Comparison of ENCODE assay signal across 1 cellular context in the genomic region with DNA sequence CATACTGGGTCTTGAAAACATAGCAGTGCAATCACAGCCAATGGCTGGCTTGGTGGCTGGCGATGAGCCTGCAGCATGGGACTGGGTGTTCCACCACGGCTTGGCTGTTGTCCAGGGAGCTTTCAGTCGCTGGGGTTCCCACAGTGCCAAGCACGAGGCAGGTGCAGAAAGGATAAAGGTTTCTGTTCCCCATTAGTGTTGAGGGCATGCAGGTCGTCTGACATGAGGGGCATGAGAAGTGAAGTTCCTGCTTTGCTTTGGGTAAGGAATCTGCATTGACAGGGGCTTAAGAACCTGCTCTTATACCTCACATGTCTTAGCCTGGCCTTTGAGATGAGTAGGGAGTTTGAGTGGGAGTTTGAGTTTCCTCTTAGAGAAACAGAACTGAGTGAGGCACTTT.
TF ChIP-seq lines count a peak whose summit lies in the region.

No MANE protein-coding gene starts in this region.

TF ChIP-seq in GM12878, 131 proteins besides CTCF, POLR2A, EP300 and RAD21 (continued from another document):
- TF ChIP-seq, protein P1, sequence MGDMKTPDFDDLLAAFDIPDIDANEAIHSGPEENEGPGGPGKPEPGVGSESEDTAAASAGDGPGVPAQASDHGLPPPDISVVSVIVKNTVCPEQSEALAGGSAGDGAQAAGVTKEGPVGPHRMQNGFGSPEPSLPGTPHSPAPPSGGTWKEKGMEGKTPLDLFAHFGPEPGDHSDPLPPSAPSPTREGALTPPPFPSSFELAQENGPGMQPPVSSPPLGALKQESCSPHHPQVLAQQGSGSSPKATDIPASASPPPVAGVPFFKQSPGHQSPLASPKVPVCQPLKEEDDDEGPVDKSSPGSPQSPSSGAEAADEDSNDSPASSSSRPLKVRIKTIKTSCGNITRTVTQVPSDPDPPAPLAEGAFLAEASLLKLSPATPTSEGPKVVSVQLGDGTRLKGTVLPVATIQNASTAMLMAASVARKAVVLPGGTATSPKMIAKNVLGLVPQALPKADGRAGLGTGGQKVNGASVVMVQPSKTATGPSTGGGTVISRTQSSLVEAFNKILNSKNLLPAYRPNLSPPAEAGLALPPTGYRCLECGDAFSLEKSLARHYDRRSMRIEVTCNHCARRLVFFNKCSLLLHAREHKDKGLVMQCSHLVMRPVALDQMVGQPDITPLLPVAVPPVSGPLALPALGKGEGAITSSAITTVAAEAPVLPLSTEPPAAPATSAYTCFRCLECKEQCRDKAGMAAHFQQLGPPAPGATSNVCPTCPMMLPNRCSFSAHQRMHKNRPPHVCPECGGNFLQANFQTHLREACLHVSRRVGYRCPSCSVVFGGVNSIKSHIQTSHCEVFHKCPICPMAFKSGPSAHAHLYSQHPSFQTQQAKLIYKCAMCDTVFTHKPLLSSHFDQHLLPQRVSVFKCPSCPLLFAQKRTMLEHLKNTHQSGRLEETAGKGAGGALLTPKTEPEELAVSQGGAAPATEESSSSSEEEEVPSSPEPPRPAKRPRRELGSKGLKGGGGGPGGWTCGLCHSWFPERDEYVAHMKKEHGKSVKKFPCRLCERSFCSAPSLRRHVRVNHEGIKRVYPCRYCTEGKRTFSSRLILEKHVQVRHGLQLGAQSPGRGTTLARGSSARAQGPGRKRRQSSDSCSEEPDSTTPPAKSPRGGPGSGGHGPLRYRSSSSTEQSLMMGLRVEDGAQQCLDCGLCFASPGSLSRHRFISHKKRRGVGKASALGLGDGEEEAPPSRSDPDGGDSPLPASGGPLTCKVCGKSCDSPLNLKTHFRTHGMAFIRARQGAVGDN (IDR thresholded peaks at IDR 0.05), result peak; percentile 72
- TF ChIP-seq SPI1 (IDR thresholded peaks at IDR 0.05; ENCODE audit: borderline replicate concordance, insufficient read depth, low read depth, low read length) (peak; percentile 78; the same call in 1 of the 2 replicates), MTA2 (IDR thresholded peaks at IDR 0.05; ENCODE audit: low read depth) (no peak; the same call in 1 of the 2 replicates), IKZF2 (IDR thresholded peaks at IDR 0.05) (peak; percentile 74 to 81; a peak in 3 of 4 replicates), IKZF1 (conservative IDR thresholded peaks at IDR 0.05) (peak; percentile 77), RUNX3 (IDR thresholded peaks at IDR 0.05; ENCODE audit: low read length) (no peak), TCF12 (IDR thresholded peaks at IDR 0.05; ENCODE audit: low read depth, low read length) (peak; percentile 48; the same call in 1 of the 2 replicates), HCFC1 (IDR thresholded peaks at IDR 0.05; ENCODE audit: low read length) (no peak), YY1 (IDR thresholded peaks at IDR 0.05; ENCODE audit: low read depth, low read length) (peak; percentile 18; the same call in 1 of the 2 replicates), BHLHE40 (IDR thresholded peaks at IDR 0.05; ENCODE audit: borderline replicate concordance in 1 of 2, low read depth in 2 of 2, low read length in 1 of 2) (peak; percentile 70 to 87), NR2C2 (IDR thresholded peaks at IDR 0.05; ENCODE audit: borderline replicate concordance, control insufficient read depth, insufficient read length, low read depth) (no peak), RCOR1 (conservative IDR thresholded peaks at IDR 0.05; ENCODE audit: low read depth, low read length) (0 out of 2 replicates have a peak, but pooled peaks have one; percentile 49), FOXM1 (IDR thresholded peaks at IDR 0.05; ENCODE audit: low read depth, low read length) (no peak), NR2F1 (conservative IDR thresholded peaks at IDR 0.05) (peak; percentile 54; the same call in 1 of the 2 replicates)
- TF ChIP-seq, protein P2, sequence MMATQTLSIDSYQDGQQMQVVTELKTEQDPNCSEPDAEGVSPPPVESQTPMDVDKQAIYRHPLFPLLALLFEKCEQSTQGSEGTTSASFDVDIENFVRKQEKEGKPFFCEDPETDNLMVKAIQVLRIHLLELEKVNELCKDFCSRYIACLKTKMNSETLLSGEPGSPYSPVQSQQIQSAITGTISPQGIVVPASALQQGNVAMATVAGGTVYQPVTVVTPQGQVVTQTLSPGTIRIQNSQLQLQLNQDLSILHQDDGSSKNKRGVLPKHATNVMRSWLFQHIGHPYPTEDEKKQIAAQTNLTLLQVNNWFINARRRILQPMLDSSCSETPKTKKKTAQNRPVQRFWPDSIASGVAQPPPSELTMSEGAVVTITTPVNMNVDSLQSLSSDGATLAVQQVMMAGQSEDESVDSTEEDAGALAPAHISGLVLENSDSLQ (IDR thresholded peaks at IDR 0.05), result no peak
- TF ChIP-seq, protein P3, sequence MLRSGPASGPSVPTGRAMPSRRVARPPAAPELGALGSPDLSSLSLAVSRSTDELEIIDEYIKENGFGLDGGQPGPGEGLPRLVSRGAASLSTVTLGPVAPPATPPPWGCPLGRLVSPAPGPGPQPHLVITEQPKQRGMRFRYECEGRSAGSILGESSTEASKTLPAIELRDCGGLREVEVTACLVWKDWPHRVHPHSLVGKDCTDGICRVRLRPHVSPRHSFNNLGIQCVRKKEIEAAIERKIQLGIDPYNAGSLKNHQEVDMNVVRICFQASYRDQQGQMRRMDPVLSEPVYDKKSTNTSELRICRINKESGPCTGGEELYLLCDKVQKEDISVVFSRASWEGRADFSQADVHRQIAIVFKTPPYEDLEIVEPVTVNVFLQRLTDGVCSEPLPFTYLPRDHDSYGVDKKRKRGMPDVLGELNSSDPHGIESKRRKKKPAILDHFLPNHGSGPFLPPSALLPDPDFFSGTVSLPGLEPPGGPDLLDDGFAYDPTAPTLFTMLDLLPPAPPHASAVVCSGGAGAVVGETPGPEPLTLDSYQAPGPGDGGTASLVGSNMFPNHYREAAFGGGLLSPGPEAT (IDR thresholded peaks at IDR 0.05; ENCODE audit: low read depth), result peak; percentile 41; the same call in 1 of the 2 replicates
